ENCODE assay signal across 10 cellular contexts in genomic region chr2:220394433-220394832, GRCh38.
A peak's percentile ranks its signal among the peaks of the same experiment; 100 is the strongest.
DNase-seq lines count a peak whose midpoint lies in the region; ATAC-seq and TF ChIP-seq lines count a peak whose summit lies in the region.
"Had no signal": no experiment of that assay in that cellular context is flagged by ENCODE, and none has a peak within 500 bp of the region (broad histone marks: within the 10 kb centered on the region; RNA-seq: fewer than 3 reads in every experiment).

No MANE protein-coding gene starts in this region.

- H4K8ac ChIP-seq in H9 (replicated peaks; ENCODE audit: insufficient read length, low read depth, low read length) = no peak overlapping the region

- H3K9ac ChIP-seq in H9 (ENCODE audit: extremely low read depth, insufficient read length, low read length) = no peak overlapping the region

- peak; percentile 43 for DNase-seq in NCI-H2196 (lab: John Stamatoyannopoulos, UW; ENCODE audit: unreplicated experiment)
- no peak for DNase-seq in NCI-H2196 treated with DMSO at 0.1 percent for 48 hours (lab: John Stamatoyannopoulos, UW; ENCODE audit: unreplicated experiment)
- DNase-seq in NCI-H226 = peak; percentile 87
- DNase-seq in chondrocyte (ENCODE audit: low spot score) = no peak
- DNase-seq in renal cortical epithelial cell (ENCODE audit: low read depth) = peak; percentile 58
- no peak for DNase-seq in H9
- DNase-seq: activated effector memory CD4-positive, alpha-beta T cell treated with anti-CD3 and anti-CD28 coated beads, Interleukin-2, amount 50 U/mL, for 16 hours; NCI-H510A treated with DMSO at 0.1 percent for 48 hours had no signal

- no peak overlapping the region for H2BK5ac ChIP-seq in H9 (ENCODE audit: insufficient read length, low read length)

- no peak overlapping the region for H2BK15ac ChIP-seq in H9 (ENCODE audit: low read depth, low read length)

- no peaks in the 10 kb centered on the region for H3K79me1 ChIP-seq in H9 (ENCODE audit: insufficient read depth, low read depth, low read length, poor library complexity, severe bottlenecking)

- peaks cover 17% of the 10 kb centered on the region for H3K4me1 Mint-ChIP-seq in chondrocyte (ENCODE audit: low read depth)
- no peaks in the 10 kb centered on the region for H3K4me1 Mint-ChIP-seq in H9

- H2BK120ac ChIP-seq in H9 (ENCODE audit: low read depth, low read length, poor library complexity, severe bottlenecking) = no peak overlapping the region

- H4K20me1 ChIP-seq in H9 (ENCODE audit: control insufficient read depth, insufficient read depth, insufficient read length) = no peaks in the 10 kb centered on the region

- no peak overlapping the region for H3T11ph ChIP-seq in H9 (ENCODE audit: low read length)

- no peaks in the 10 kb centered on the region for H3K27me3 ChIP-seq in H9 (ENCODE audit: insufficient read depth, low read length)

- ATAC-seq in GM19328 (IDR thresholded peaks at IDR 0.05; ENCODE audit: unreplicated experiment) (no peak), GM21526 (IDR thresholded peaks at IDR 0.05; ENCODE audit: low FRiP score, unreplicated experiment) (no peak)

- no peaks in the 10 kb centered on the region for H3K9me3 Mint-ChIP-seq in chondrocyte (ENCODE audit: low read depth)
- H3K9me3 Mint-ChIP-seq in H9 = no peaks in the 10 kb centered on the region

- no peak overlapping the region for H3K23ac ChIP-seq in H9 (ENCODE audit: insufficient read length, low read depth, low read length)

- no peak overlapping the region for H3K14ac ChIP-seq in H9 (ENCODE audit: insufficient read depth, low read length)

- H3K36me3 Mint-ChIP-seq in chondrocyte (ENCODE audit: low read depth) = no peaks in the 10 kb centered on the region
- H3K36me3 Mint-ChIP-seq in H9 (ENCODE audit: insufficient read depth in 1 of 3, low read depth in 3 of 3) = no peaks in the 10 kb centered on the region

- no peaks in the 10 kb centered on the region for H3K4me1 ChIP-seq in H9 (ENCODE audit: insufficient read depth, low read length)

- H2BK12ac ChIP-seq in H9 (ENCODE audit: insufficient read length, low read depth, low read length) = no peak overlapping the region

- H2BK20ac ChIP-seq in H9 (ENCODE audit: low read depth, low read length, poor library complexity, severe bottlenecking) = no peak overlapping the region

- TF ChIP-seq CTCF in chondrocyte (IDR thresholded peaks at IDR 0.05) (no peak), H9 (conservative IDR thresholded peaks at IDR 0.05) (no peak)

- no peak overlapping the region for H3K4ac ChIP-seq in H9 (ENCODE audit: low read depth, low read length)

- H2AFZ ChIP-seq in H9 (ENCODE audit: low read length) = no peak overlapping the region

- no peak overlapping the region for H3K27ac ChIP-seq in H9 (ENCODE audit: insufficient read length, low read depth, low read length)

- no peak overlapping the region for H3K4me2 ChIP-seq in H9 (ENCODE audit: insufficient read depth, insufficient read length, low read length)

- H3K9me3 ChIP-seq in H9 (ENCODE audit: control insufficient read depth, low read depth, low read length) = no peaks in the 10 kb centered on the region

- H3K23me2 ChIP-seq in H9 (ENCODE audit: insufficient read length, low read depth, low read length, poor library complexity, severe bottlenecking) = no peaks in the 10 kb centered on the region

- H3K56ac ChIP-seq in H9 (ENCODE audit: insufficient read length, low read depth, low read length) = no peak overlapping the region

- H4K5ac ChIP-seq in H9 (ENCODE audit: insufficient read length, low read depth, low read length) = no peak overlapping the region

- no peak overlapping the region for H2AK5ac ChIP-seq in H9 (ENCODE audit: insufficient read length, low read length)

- H3K79me2 ChIP-seq in H9 (ENCODE audit: insufficient read depth, low read length) = no peaks in the 10 kb centered on the region

- H3K4me3 Mint-ChIP-seq in chondrocyte (ENCODE audit: unreplicated experiment) (no peak overlapping the region), H9 (no peak overlapping the region)

- H3K27me3 Mint-ChIP-seq in chondrocyte (ENCODE audit: low read depth) (peaks cover 3% of the 10 kb centered on the region), H9 (ENCODE audit: low read depth) (no peaks in the 10 kb centered on the region; the same call in 1 of the 2 replicates)

- no peak overlapping the region for H4K91ac ChIP-seq in H9 (ENCODE audit: insufficient read length, low read depth, low read length)

- no peak overlapping the region for H3K18ac ChIP-seq in H9 (ENCODE audit: insufficient read length, low read depth, low read length)

- peak overlapping the region; percentile 6 for H3K27ac Mint-ChIP-seq in chondrocyte (ENCODE audit: unreplicated experiment)
- H3K27ac Mint-ChIP-seq in H9 = no peak overlapping the region

Comparison
In these comparisons a context has a peak if more than half of its experiments do, and no peak if none do; other contexts are left out.
1. DNase-seq: peak in NCI-H2196 (single experiment), NCI-H226 (single experiment) and renal cortical epithelial cell (single experiment); none in NCI-H2196 treated with DMSO at 0.1 percent for 48 hours (single experiment), chondrocyte (single experiment) and H9 (single experiment).